In the genomic region with DNA sequence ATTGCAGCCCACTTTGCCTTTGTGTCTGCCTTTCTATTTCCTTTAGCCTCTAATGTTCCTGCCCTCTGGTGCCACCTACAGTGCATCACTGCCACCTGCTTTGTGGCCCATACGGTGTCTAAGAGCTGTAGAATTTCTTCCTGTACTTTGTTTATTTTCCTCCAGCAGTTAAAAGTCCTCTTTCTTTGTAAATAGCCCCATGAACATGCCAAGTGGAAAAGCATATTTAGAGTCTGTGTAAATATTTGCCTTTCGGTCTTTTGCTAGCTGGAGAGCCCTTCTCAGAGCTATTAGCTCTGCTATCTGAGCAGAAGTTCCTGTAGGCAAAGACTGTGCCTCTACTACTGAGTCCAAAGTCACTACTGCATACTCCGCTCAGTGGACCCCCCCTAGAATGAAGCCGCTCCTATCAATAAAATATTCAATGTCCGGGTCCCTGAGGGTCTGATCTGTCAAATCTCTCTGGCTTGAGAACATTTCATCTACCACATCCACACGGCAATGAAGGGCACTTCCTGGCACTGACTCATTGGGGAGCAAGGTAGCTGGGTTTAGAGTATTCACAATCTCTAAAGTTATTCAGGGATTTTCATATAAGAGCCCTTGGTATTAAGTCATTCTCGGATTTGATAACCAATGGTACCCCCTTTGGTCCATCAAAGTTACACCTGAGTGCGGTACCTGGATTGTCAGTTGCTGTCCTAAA, we compare ENCODE assay signal across 1 cellular context.
A peak's percentile ranks its signal among the peaks of the same experiment; 100 is the strongest.
TF ChIP-seq lines count a peak whose summit lies in the region.

No MANE protein-coding gene starts in this region.

TF ChIP-seq in HepG2, 621 proteins besides CTCF, POLR2A, EP300 and RAD21 (continued from another document and continues in another):
- TF ChIP-seq, protein P1, sequence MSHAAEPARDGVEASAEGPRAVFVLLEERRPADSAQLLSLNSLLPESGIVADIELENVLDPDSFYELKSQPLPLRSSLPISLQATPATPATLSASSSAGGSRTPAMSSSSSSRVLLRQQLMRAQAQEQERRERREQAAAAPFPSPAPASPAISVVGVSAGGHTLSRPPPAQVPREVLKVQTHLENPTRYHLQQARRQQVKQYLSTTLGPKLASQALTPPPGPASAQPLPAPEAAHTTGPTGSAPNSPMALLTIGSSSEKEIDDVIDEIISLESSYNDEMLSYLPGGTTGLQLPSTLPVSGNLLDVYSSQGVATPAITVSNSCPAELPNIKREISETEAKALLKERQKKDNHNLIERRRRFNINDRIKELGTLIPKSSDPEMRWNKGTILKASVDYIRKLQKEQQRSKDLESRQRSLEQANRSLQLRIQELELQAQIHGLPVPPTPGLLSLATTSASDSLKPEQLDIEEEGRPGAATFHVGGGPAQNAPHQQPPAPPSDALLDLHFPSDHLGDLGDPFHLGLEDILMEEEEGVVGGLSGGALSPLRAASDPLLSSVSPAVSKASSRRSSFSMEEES (CRISPR knock-in tag; IDR thresholded peaks at IDR 0.05): peak; percentile 72; the same call in 1 of the 2 replicates
- peak; percentile 89 for TF ChIP-seq PATZ1 (CRISPR knock-in tag; IDR thresholded peaks at IDR 0.05)
- no peak for TF ChIP-seq KAT2B (IDR thresholded peaks at IDR 0.05; ENCODE audit: borderline replicate concordance, low read depth, low read length)
- TF ChIP-seq ZSCAN12 (CRISPR knock-in tag; IDR thresholded peaks at IDR 0.05): no peak
- TF ChIP-seq ETV5 (CRISPR knock-in tag; IDR thresholded peaks at IDR 0.05; ENCODE audit: borderline replicate concordance): peak; percentile 85; the same call in 1 of the 2 replicates
- no peak for TF ChIP-seq BRCA1 (CRISPR knock-in tag; IDR thresholded peaks at IDR 0.05)
- TF ChIP-seq RCOR2 (CRISPR knock-in tag; IDR thresholded peaks at IDR 0.05): peak; percentile 77
- TF ChIP-seq, protein P2, sequence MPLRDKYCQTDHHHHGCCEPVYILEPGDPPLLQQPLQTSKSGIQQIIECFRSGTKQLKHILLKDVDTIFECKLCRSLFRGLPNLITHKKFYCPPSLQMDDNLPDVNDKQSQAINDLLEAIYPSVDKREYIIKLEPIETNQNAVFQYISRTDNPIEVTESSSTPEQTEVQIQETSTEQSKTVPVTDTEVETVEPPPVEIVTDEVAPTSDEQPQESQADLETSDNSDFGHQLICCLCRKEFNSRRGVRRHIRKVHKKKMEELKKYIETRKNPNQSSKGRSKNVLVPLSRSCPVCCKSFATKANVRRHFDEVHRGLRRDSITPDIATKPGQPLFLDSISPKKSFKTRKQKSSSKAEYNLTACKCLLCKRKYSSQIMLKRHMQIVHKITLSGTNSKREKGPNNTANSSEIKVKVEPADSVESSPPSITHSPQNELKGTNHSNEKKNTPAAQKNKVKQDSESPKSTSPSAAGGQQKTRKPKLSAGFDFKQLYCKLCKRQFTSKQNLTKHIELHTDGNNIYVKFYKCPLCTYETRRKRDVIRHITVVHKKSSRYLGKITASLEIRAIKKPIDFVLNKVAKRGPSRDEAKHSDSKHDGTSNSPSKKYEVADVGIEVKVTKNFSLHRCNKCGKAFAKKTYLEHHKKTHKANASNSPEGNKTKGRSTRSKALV (CRISPR knock-in tag; IDR thresholded peaks at IDR 0.05): no peak
- peak; percentile 32; the same call in 1 of the 2 replicates for TF ChIP-seq ZNF24 (IDR thresholded peaks at IDR 0.05)
- TF ChIP-seq PHB2 (IDR thresholded peaks at IDR 0.05; ENCODE audit: partially characterized antibody): no peak
- TF ChIP-seq RERE (CRISPR knock-in tag; IDR thresholded peaks at IDR 0.05; ENCODE audit: low read depth): peak; percentile 93
- TF ChIP-seq STAT6 (CRISPR knock-in tag; IDR thresholded peaks at IDR 0.05; ENCODE audit: borderline replicate concordance): peak; percentile 34; the same call in 1 of the 2 replicates
- peak; percentile 53; the same call in 1 of the 2 replicates for TF ChIP-seq SMARCE1 (IDR thresholded peaks at IDR 0.05; ENCODE audit: borderline replicate concordance)
- TF ChIP-seq TCF12 (IDR thresholded peaks at IDR 0.05): no peak
- peak; percentile 86; the same call in 1 of the 2 replicates for TF ChIP-seq TCF12 (CRISPR knock-in tag; IDR thresholded peaks at IDR 0.05)
- TF ChIP-seq TSC22D2 (CRISPR knock-in tag; IDR thresholded peaks at IDR 0.05; ENCODE audit: borderline replicate concordance): peak; percentile 35; the same call in 1 of the 2 replicates
- TF ChIP-seq SNRNP70 (IDR thresholded peaks at IDR 0.05; ENCODE audit: low read depth, low read length): no peak
- TF ChIP-seq SP4 (CRISPR knock-in tag; IDR thresholded peaks at IDR 0.05): peak; percentile 53; the same call in 1 of the 2 replicates
- TF ChIP-seq, protein P3, sequence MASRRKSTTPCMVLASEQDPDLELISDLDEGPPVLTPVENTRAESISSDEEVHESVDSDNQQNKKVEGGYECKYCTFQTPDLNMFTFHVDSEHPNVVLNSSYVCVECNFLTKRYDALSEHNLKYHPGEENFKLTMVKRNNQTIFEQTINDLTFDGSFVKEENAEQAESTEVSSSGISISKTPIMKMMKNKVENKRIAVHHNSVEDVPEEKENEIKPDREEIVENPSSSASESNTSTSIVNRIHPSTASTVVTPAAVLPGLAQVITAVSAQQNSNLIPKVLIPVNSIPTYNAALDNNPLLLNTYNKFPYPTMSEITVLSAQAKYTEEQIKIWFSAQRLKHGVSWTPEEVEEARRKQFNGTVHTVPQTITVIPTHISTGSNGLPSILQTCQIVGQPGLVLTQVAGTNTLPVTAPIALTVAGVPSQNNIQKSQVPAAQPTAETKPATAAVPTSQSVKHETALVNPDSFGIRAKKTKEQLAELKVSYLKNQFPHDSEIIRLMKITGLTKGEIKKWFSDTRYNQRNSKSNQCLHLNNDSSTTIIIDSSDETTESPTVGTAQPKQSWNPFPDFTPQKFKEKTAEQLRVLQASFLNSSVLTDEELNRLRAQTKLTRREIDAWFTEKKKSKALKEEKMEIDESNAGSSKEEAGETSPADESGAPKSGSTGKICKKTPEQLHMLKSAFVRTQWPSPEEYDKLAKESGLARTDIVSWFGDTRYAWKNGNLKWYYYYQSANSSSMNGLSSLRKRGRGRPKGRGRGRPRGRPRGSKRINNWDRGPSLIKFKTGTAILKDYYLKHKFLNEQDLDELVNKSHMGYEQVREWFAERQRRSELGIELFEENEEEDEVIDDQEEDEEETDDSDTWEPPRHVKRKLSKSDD (CRISPR knock-in tag; IDR thresholded peaks at IDR 0.05; ENCODE audit: low read depth): 0 out of 2 replicates have a peak, but pooled peaks have one; percentile 58
- TF ChIP-seq, protein P4, sequence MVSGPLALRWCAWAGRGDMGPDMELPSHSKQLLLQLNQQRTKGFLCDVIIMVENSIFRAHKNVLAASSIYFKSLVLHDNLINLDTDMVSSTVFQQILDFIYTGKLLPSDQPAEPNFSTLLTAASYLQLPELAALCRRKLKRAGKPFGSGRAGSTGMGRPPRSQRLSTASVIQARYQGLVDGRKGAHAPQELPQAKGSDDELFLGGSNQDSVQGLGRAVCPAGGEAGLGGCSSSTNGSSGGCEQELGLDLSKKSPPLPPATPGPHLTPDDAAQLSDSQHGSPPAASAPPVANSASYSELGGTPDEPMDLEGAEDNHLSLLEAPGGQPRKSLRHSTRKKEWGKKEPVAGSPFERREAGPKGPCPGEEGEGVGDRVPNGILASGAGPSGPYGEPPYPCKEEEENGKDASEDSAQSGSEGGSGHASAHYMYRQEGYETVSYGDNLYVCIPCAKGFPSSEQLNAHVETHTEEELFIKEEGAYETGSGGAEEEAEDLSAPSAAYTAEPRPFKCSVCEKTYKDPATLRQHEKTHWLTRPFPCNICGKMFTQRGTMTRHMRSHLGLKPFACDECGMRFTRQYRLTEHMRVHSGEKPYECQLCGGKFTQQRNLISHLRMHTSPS (CRISPR knock-in tag; IDR thresholded peaks at IDR 0.05; ENCODE audit: low read depth): 0 out of 2 replicates have a peak, but pooled peaks have one; percentile 50
- TF ChIP-seq ZNF567 (CRISPR knock-in tag; IDR thresholded peaks at IDR 0.05; ENCODE audit: borderline replicate concordance): 0 out of 2 replicates have a peak, but pooled peaks have one; percentile 6
- TF ChIP-seq MYC (CRISPR knock-in tag; IDR thresholded peaks at IDR 0.05; ENCODE audit: borderline replicate concordance): no peak
- TF ChIP-seq, protein P5, sequence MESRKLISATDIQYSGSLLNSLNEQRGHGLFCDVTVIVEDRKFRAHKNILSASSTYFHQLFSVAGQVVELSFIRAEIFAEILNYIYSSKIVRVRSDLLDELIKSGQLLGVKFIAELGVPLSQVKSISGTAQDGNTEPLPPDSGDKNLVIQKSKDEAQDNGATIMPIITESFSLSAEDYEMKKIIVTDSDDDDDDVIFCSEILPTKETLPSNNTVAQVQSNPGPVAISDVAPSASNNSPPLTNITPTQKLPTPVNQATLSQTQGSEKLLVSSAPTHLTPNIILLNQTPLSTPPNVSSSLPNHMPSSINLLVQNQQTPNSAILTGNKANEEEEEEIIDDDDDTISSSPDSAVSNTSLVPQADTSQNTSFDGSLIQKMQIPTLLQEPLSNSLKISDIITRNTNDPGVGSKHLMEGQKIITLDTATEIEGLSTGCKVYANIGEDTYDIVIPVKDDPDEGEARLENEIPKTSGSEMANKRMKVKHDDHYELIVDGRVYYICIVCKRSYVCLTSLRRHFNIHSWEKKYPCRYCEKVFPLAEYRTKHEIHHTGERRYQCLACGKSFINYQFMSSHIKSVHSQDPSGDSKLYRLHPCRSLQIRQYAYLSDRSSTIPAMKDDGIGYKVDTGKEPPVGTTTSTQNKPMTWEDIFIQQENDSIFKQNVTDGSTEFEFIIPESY (CRISPR knock-in tag; IDR thresholded peaks at IDR 0.05): peak; percentile 56; the same call in 1 of the 2 replicates
- TF ChIP-seq ZFP41 (CRISPR knock-in tag; IDR thresholded peaks at IDR 0.05; ENCODE audit: borderline replicate concordance): no peak
- no peak for TF ChIP-seq ATRX (CRISPR knock-in tag; IDR thresholded peaks at IDR 0.05; ENCODE audit: borderline replicate concordance)
- TF ChIP-seq HNRNPK (IDR thresholded peaks at IDR 0.05; ENCODE audit: low read depth, low read length, poor library complexity, severe bottlenecking): no peak
- peak; percentile 79 for TF ChIP-seq ERF (CRISPR knock-in tag; IDR thresholded peaks at IDR 0.05)
- peak; percentile 33; the same call in 1 of the 2 replicates for TF ChIP-seq YEATS2 (CRISPR knock-in tag; IDR thresholded peaks at IDR 0.05; ENCODE audit: borderline replicate concordance)
- no peak for TF ChIP-seq SCMH1 (CRISPR knock-in tag; IDR thresholded peaks at IDR 0.05; ENCODE audit: borderline replicate concordance)
- no peak for TF ChIP-seq TAF15 (IDR thresholded peaks at IDR 0.05; ENCODE audit: low read depth, low read length, poor library complexity, severe bottlenecking)
- peak; percentile 58; the same call in 1 of the 2 replicates for TF ChIP-seq ZNF430 (CRISPR knock-in tag; IDR thresholded peaks at IDR 0.05)
